Comparison of ENCODE assay signal across 2 cellular contexts in genomic region chr14:43356382-43356781, GRCh38.
TF ChIP-seq lines count a peak whose summit lies in the region.

No MANE protein-coding gene starts in this region.

TF ChIP-seq in GM23338, 12 proteins besides CTCF, POLR2A, EP300 and RAD21 (continued from another document):
- TF ChIP-seq, protein P1, sequence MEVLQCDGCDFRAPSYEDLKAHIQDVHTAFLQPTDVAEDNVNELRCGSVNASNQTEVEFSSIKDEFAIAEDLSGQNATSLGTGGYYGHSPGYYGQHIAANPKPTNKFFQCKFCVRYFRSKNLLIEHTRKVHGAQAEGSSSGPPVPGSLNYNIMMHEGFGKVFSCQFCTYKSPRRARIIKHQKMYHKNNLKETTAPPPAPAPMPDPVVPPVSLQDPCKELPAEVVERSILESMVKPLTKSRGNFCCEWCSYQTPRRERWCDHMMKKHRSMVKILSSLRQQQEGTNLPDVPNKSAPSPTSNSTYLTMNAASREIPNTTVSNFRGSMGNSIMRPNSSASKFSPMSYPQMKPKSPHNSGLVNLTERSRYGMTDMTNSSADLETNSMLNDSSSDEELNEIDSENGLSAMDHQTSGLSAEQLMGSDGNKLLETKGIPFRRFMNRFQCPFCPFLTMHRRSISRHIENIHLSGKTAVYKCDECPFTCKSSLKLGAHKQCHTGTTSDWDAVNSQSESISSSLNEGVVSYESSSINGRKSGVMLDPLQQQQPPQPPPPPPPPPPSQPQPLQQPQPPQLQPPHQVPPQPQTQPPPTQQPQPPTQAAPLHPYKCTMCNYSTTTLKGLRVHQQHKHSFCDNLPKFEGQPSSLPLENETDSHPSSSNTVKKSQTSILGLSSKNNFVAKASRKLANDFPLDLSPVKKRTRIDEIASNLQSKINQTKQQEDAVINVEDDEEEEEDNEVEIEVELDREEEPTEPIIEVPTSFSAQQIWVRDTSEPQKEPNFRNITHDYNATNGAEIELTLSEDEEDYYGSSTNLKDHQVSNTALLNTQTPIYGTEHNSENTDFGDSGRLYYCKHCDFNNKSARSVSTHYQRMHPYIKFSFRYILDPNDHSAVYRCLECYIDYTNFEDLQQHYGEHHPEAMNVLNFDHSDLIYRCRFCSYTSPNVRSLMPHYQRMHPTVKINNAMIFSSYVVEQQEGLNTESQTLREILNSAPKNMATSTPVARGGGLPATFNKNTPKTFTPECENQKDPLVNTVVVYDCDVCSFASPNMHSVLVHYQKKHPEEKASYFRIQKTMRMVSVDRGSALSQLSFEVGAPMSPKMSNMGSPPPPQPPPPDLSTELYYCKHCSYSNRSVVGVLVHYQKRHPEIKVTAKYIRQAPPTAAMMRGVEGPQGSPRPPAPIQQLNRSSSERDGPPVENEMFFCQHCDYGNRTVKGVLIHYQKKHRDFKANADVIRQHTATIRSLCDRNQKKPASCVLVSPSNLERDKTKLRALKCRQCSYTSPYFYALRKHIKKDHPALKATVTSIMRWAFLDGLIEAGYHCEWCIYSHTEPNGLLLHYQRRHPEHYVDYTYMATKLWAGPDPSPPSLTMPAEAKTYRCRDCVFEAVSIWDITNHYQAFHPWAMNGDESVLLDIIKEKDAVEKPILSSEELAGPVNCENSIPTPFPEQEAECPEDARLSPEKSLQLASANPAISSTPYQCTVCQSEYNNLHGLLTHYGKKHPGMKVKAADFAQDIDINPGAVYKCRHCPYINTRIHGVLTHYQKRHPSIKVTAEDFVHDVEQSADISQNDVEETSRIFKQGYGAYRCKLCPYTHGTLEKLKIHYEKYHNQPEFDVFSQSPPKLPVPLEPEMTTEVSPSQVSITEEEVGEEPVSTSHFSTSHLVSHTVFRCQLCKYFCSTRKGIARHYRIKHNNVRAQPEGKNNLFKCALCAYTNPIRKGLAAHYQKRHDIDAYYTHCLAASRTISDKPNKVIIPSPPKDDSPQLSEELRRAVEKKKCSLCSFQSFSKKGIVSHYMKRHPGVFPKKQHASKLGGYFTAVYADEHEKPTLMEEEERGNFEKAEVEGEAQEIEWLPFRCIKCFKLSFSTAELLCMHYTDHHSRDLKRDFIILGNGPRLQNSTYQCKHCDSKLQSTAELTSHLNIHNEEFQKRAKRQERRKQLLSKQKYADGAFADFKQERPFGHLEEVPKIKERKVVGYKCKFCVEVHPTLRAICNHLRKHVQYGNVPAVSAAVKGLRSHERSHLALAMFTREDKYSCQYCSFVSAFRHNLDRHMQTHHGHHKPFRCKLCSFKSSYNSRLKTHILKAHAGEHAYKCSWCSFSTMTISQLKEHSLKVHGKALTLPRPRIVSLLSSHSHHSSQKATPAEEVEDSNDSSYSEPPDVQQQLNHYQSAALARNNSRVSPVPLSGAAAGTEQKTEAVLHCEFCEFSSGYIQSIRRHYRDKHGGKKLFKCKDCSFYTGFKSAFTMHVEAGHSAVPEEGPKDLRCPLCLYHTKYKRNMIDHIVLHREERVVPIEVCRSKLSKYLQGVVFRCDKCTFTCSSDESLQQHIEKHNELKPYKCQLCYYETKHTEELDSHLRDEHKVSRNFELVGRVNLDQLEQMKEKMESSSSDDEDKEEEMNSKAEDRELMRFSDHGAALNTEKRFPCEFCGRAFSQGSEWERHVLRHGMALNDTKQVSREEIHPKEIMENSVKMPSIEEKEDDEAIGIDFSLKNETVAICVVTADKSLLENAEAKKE (CRISPR knock-in tag; IDR thresholded peaks at IDR 0.05): no peak
- TF ChIP-seq NANOG (IDR thresholded peaks at IDR 0.05; ENCODE audit: borderline replicate concordance) (no peak), CREB1 (CRISPR knock-in tag; IDR thresholded peaks at IDR 0.05; ENCODE audit: low read depth) (no peak), STAT1 (IDR thresholded peaks at IDR 0.05; ENCODE audit: unreplicated experiment) (no peak), JUNB (IDR thresholded peaks at IDR 0.05; ENCODE audit: unreplicated experiment) (no peak), ETS1 (IDR thresholded peaks at IDR 0.05) (no peak), ZNF114 (CRISPR knock-in tag; IDR thresholded peaks at IDR 0.05) (no peak), POLR2AphosphoS5 (IDR thresholded peaks at IDR 0.05; ENCODE audit: low read depth) (no peak)
- TF ChIP-seq, protein P2, sequence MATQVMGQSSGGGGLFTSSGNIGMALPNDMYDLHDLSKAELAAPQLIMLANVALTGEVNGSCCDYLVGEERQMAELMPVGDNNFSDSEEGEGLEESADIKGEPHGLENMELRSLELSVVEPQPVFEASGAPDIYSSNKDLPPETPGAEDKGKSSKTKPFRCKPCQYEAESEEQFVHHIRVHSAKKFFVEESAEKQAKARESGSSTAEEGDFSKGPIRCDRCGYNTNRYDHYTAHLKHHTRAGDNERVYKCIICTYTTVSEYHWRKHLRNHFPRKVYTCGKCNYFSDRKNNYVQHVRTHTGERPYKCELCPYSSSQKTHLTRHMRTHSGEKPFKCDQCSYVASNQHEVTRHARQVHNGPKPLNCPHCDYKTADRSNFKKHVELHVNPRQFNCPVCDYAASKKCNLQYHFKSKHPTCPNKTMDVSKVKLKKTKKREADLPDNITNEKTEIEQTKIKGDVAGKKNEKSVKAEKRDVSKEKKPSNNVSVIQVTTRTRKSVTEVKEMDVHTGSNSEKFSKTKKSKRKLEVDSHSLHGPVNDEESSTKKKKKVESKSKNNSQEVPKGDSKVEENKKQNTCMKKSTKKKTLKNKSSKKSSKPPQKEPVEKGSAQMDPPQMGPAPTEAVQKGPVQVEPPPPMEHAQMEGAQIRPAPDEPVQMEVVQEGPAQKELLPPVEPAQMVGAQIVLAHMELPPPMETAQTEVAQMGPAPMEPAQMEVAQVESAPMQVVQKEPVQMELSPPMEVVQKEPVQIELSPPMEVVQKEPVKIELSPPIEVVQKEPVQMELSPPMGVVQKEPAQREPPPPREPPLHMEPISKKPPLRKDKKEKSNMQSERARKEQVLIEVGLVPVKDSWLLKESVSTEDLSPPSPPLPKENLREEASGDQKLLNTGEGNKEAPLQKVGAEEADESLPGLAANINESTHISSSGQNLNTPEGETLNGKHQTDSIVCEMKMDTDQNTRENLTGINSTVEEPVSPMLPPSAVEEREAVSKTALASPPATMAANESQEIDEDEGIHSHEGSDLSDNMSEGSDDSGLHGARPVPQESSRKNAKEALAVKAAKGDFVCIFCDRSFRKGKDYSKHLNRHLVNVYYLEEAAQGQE (IDR thresholded peaks at IDR 0.05; ENCODE audit: unreplicated experiment): no peak

TF ChIP-seq in H1, 55 proteins besides CTCF, POLR2A, EP300 and RAD21 (continued from another document):
- TF ChIP-seq FOSL1 (IDR thresholded peaks at IDR 0.05; ENCODE audit: insufficient read depth, low read depth, low read length): no peak
